Comparison of ENCODE assay signal across 19 cellular contexts in genomic region chr6:125453516-125453915, GRCh38.
DNase-seq lines count a peak whose midpoint lies in the region; ATAC-seq and TF ChIP-seq lines count a peak whose summit lies in the region.
"Had no signal": no experiment of that assay in that cellular context is flagged by ENCODE, and none has a peak within 500 bp of the region (broad histone marks: within the 10 kb centered on the region; RNA-seq: fewer than 3 reads in every experiment).

No MANE protein-coding gene starts in this region.

- no peak overlapping the region for H3K4ac ChIP-seq in mesendoderm (ENCODE audit: low read depth, low read length)

- H3K9me2 ChIP-seq in GM23338 (ENCODE audit: insufficient read depth) = no peaks in the 10 kb centered on the region

- H3K4me2 ChIP-seq in BLaER1 = no peak overlapping the region
- no peak overlapping the region for H3K4me2 ChIP-seq in GM23338
- no peak overlapping the region for H3K4me2 ChIP-seq in mesendoderm (ENCODE audit: low read length)

- no peak overlapping the region for H3K4me3 Mint-ChIP-seq in GM23338
- H3K4me3 Mint-ChIP-seq: CD4-positive, CD25-positive, alpha-beta regulatory T cell; CD8-positive, alpha-beta memory T cell had no signal

- peak; percentile 21 for DNase-seq in GM23338 (ENCODE audit: low spot score)
- peak; percentile 10 for DNase-seq in NB4 (ENCODE audit: low read depth)
- DNase-seq in mesendoderm = peak; percentile 20
- no peak for DNase-seq in effector CD4-positive, alpha-beta T cell
- DNase-seq in activated CD8-positive, alpha-beta memory T cell treated with anti-CD3 and anti-CD28 coated beads, Interleukin-2, amount 50 U/mL, for 4 hours = no peak
- DNase-seq: 8988T; C1 segment of cervical spinal cord; CD4-positive, CD25-positive, alpha-beta regulatory T cell; CD8-positive, alpha-beta memory T cell; COR-L47; DMS79 treated with DMSO at 0.1 percent for 48 hours; GF-D8; GOT3; H7; IMR-90 had no signal

- peaks cover 9% of the 10 kb centered on the region; the same call in 1 of the 2 replicates for H3K36me3 ChIP-seq in BLaER1
- peaks cover 8% of the 10 kb centered on the region for H3K36me3 ChIP-seq in GM23338 (ENCODE audit: insufficient read depth)
- H3K36me3 ChIP-seq in mesendoderm (ENCODE audit: control insufficient read depth, insufficient read depth, low read length) = no peaks in the 10 kb centered on the region

- H3K27me3 ChIP-seq in BLaER1 (no peaks in the 10 kb centered on the region), GM23338 (ENCODE audit: insufficient read depth) (no peaks in the 10 kb centered on the region), mesendoderm (ENCODE audit: insufficient read depth, low read length, poor library complexity) (no peaks in the 10 kb centered on the region)

- H3K36me3 Mint-ChIP-seq in GM23338 (ENCODE audit: low read depth) = peaks cover 53% of the 10 kb centered on the region
- H3K36me3 Mint-ChIP-seq: CD4-positive, CD25-positive, alpha-beta regulatory T cell; CD8-positive, alpha-beta memory T cell had no signal

- H2BK5ac ChIP-seq in mesendoderm (ENCODE audit: low read length) = no peak overlapping the region

- no peak overlapping the region for H3K23ac ChIP-seq in mesendoderm (ENCODE audit: low read length)

- H3K18ac ChIP-seq in mesendoderm (ENCODE audit: low read length) = no peak overlapping the region

- no peaks in the 10 kb centered on the region for H3K79me1 ChIP-seq in mesendoderm (ENCODE audit: low read length)

- no CpG with 5 or more reads among the region's 4 CpGs for WGBS in mesendoderm (ENCODE audit: extremely low coverage, insufficient coverage, low lambda C conversion rate)

- no peak overlapping the region for H4K5ac ChIP-seq in mesendoderm (ENCODE audit: low read length)

- no peak overlapping the region for H2BK15ac ChIP-seq in mesendoderm (replicated peaks; ENCODE audit: low read depth)

- no peak for TF ChIP-seq POLR2A in NB4 (IDR thresholded peaks at IDR 0.05; ENCODE audit: extremely low read depth, insufficient read length)

- H4K8ac ChIP-seq in mesendoderm (ENCODE audit: low read depth, low read length) = no peak overlapping the region

- H3K4me1 ChIP-seq in BLaER1 (no peaks in the 10 kb centered on the region), GM23338 (ENCODE audit: insufficient read depth) (no peaks in the 10 kb centered on the region), mesendoderm (ENCODE audit: control insufficient read depth, low read depth, low read length) (no peaks in the 10 kb centered on the region)

- H3K79me2 ChIP-seq in GM23338 (replicated peaks; ENCODE audit: insufficient read depth) (no peaks in the 10 kb centered on the region), mesendoderm (ENCODE audit: control insufficient read depth, insufficient read depth, low read length) (no peaks in the 10 kb centered on the region)

- H3K27me3 Mint-ChIP-seq in GM23338 (ENCODE audit: insufficient read depth, low read depth, poor library complexity) = no peaks in the 10 kb centered on the region
- H3K27me3 Mint-ChIP-seq: CD4-positive, CD25-positive, alpha-beta regulatory T cell had no signal

- H2BK120ac ChIP-seq in mesendoderm (ENCODE audit: low read depth, low read length) = no peak overlapping the region

- no peaks in the 10 kb centered on the region for H3F3A ChIP-seq in GM23338 (replicated peaks; ENCODE audit: low read depth)

- no peaks in the 10 kb centered on the region for H3K4me1 Mint-ChIP-seq in GM23338
- H3K4me1 Mint-ChIP-seq: CD8-positive, alpha-beta memory T cell had no signal

- H3K9me3 Mint-ChIP-seq in GM23338 = peaks cover 81% of the 10 kb centered on the region

- ATAC-seq in GM23338 = no peak
- no peak for ATAC-seq in HG03432 (IDR thresholded peaks at IDR 0.05; ENCODE audit: unreplicated experiment)
- ATAC-seq: K562 had no signal

- no peak overlapping the region for H2AFZ ChIP-seq in GM23338

- H3K9ac ChIP-seq in BLaER1 (no peak overlapping the region), mesendoderm (ENCODE audit: low read length) (no peak overlapping the region)

- peak overlapping the region; percentile 15; the same call in 1 of the 2 replicates for H3K4me3 ChIP-seq in BLaER1
- H3K4me3 ChIP-seq in GM23338 = no peak overlapping the region
- H3K4me3 ChIP-seq in NB4 (ENCODE audit: low read depth, low read length) = no peak overlapping the region
- no peak overlapping the region for H3K4me3 ChIP-seq in mesendoderm (ENCODE audit: low read length)
- H3K4me3 ChIP-seq: K562 had no signal

- H3K27ac Mint-ChIP-seq in GM23338 = no peak overlapping the region
- H3K27ac Mint-ChIP-seq: CD4-positive, CD25-positive, alpha-beta regulatory T cell; CD8-positive, alpha-beta memory T cell had no signal

- TF ChIP-seq CTCF in GM23338 (conservative IDR thresholded peaks at IDR 0.05; ENCODE audit: low read depth in 2 of 2) (no peak), NB4 (IDR thresholded peaks at IDR 0.05; ENCODE audit: low read depth, low read length) (no peak)

- no peak overlapping the region for H3K56ac ChIP-seq in mesendoderm (ENCODE audit: low read length)

- H2AK5ac ChIP-seq in mesendoderm (ENCODE audit: low read length) = no peak overlapping the region

- H4K20me1 ChIP-seq in BLaER1 = no peaks in the 10 kb centered on the region
- H4K20me1 ChIP-seq in GM23338 (replicated peaks; ENCODE audit: insufficient read depth) = no peaks in the 10 kb centered on the region

- no peak overlapping the region for H3K27ac ChIP-seq in BLaER1
- H3K27ac ChIP-seq in GM23338 (ENCODE audit: low read depth) = no peak overlapping the region
- no peak overlapping the region for H3K27ac ChIP-seq in mesendoderm (ENCODE audit: low read depth, low read length)
- H3K27ac ChIP-seq: HL-60 had no signal

- H3K9me3 ChIP-seq in BLaER1 = peaks cover 89% of the 10 kb centered on the region

TF ChIP-seq in GM23338, 12 proteins besides CTCF, POLR2A, EP300 and RAD21 (continues in another document):
- TF ChIP-seq ZNF462 (CRISPR knock-in tag; IDR thresholded peaks at IDR 0.05) (no peak), NANOG (IDR thresholded peaks at IDR 0.05; ENCODE audit: borderline replicate concordance) (no peak), STAT1 (IDR thresholded peaks at IDR 0.05; ENCODE audit: unreplicated experiment) (no peak), EZH2phosphoT487 (IDR thresholded peaks at IDR 0.05; ENCODE audit: unreplicated experiment) (no peak)

Comparison
In these comparisons a context has a peak if more than half of its experiments do, and no peak if none do; other contexts are left out.
1. DNase-seq: peak in GM23338 (single experiment), NB4 (single experiment) and mesendoderm (single experiment); none in effector CD4-positive, alpha-beta T cell (single experiment) and activated CD8-positive, alpha-beta memory T cell treated with anti-CD3 and anti-CD28 coated beads, Interleukin-2, amount 50 U/mL, for 4 hours (single experiment).